ENCODE assay signal across 13 cellular contexts in genomic region chr11:83002047-83002446, GRCh38.
DNase-seq lines count a peak whose midpoint lies in the region; ATAC-seq, FAIRE-seq and TF ChIP-seq lines count a peak whose summit lies in the region.
"Had no signal": no experiment of that assay in that cellular context is flagged by ENCODE, and none has a peak within 500 bp of the region (broad histone marks: within the 10 kb centered on the region; RNA-seq: fewer than 3 reads in every experiment).

No MANE protein-coding gene starts in this region.

- no peaks in the 10 kb centered on the region for H3K27me3 Mint-ChIP-seq in activated T-cell treated with anti-CD3 and anti-CD28 coated beads, Interleukin-2, amount 50 U/mL, for 24 hours
- no peaks in the 10 kb centered on the region for H3K27me3 Mint-ChIP-seq in Calu3 (ENCODE audit: unreplicated experiment)

- DNase-seq in activated T-cell treated with anti-CD3 and anti-CD28 coated beads, Interleukin-2, amount 50 U/mL, for 24 hours, result no peak
- DNase-seq in fibroblast of pulmonary artery (ENCODE audit: low read depth) (peak; percentile 29), smooth muscle cell (lab: John Stamatoyannopoulos, UW; ENCODE audit: unreplicated experiment) (no peak), kidney (no peak), NCI-H82 (lab: John Stamatoyannopoulos, UW) (no peak), Calu3 (no peak)
- DNase-seq: occipital lobe, upper lobe of left lung had no signal

- CTCF ChIA-PET in Calu3 (lab: Charles Lee), result interaction anchor here (0.6 kb wide), 1 partner anchor 386 kb away, joined by 6 read pairs; no protein-coding TSS in a partner anchor

- intact Hi-C loops in kidney (cut with DNase I) (no loop called here), Calu3 (cut with micrococcal nuclease; ENCODE audit: unreplicated experiment) (no loop called here)

- TF ChIP-seq CTCF in OCI-LY3 (IDR thresholded peaks at IDR 0.05; ENCODE audit: low read depth, low read length), result no peak
- TF ChIP-seq CTCF in fibroblast of pulmonary artery (IDR thresholded peaks at IDR 0.05; ENCODE audit: low read length, missing control alignments), result no peak
- TF ChIP-seq CTCF in smooth muscle cell (IDR thresholded peaks at IDR 0.05; ENCODE audit: borderline replicate concordance, insufficient read depth, poor library complexity, severe bottlenecking), result no peak
- TF ChIP-seq CTCF in kidney (IDR thresholded peaks at IDR 0.05; ENCODE audit: borderline replicate concordance, extremely low read depth, insufficient read depth), result no peak
- no peak for TF ChIP-seq CTCF in Calu3 (IDR thresholded peaks at IDR 0.05; ENCODE audit: unreplicated experiment)

- no peak for FAIRE-seq in kidney (lab: Jason Lieb, UNC)
- FAIRE-seq: islet of Langerhans, RCC 7860, TTC549 had no signal

- peaks cover 32% of the 10 kb centered on the region for H3K36me3 ChIP-seq in OCI-LY3 (replicated peaks; ENCODE audit: low read depth, low read length)
- no peaks in the 10 kb centered on the region for H3K36me3 ChIP-seq in smooth muscle cell (ENCODE audit: low read depth)
- no peaks in the 10 kb centered on the region for H3K36me3 ChIP-seq in kidney (ENCODE audit: control insufficient read depth in 1 of 2, insufficient read depth in 2 of 2, low read length in 2 of 2)
- H3K36me3 ChIP-seq: upper lobe of left lung had no signal

- ATAC-seq in HG02870 (IDR thresholded peaks at IDR 0.05; ENCODE audit: unreplicated experiment), result no peak

- WGBS in smooth muscle cell (ENCODE audit: low lambda C conversion rate), result 9% methylated on average over 3 of the region's 3 CpGs

- H3K4me3 Mint-ChIP-seq in activated T-cell treated with anti-CD3 and anti-CD28 coated beads, Interleukin-2, amount 50 U/mL, for 24 hours, result no peak overlapping the region
- H3K4me3 Mint-ChIP-seq in Calu3 (ENCODE audit: low read depth, unreplicated experiment), result no peak overlapping the region

- H3K4me3 ChIP-seq in OCI-LY3 (ENCODE audit: low read length), result no peak overlapping the region
- no peak overlapping the region for H3K4me3 ChIP-seq in fibroblast of pulmonary artery (replicated peaks; ENCODE audit: low read depth, low read length)
- H3K4me3 ChIP-seq in smooth muscle cell, result no peak overlapping the region
- no peak overlapping the region for H3K4me3 ChIP-seq in kidney (ENCODE audit: low read length in 2 of 2)
- H3K4me3 ChIP-seq: upper lobe of left lung had no signal

- peak overlapping the region; percentile 12; the same call in 1 of the 2 replicates for H3K9ac ChIP-seq in OCI-LY3 (ENCODE audit: low read length)
- H3K9ac ChIP-seq in smooth muscle cell (ENCODE audit: low read depth), result no peak overlapping the region
- H3K9ac ChIP-seq in kidney (ENCODE audit: low read length in 2 of 2), result no peak overlapping the region

- H3K9me3 Mint-ChIP-seq in activated T-cell treated with anti-CD3 and anti-CD28 coated beads, Interleukin-2, amount 50 U/mL, for 24 hours, result no peaks in the 10 kb centered on the region
- H3K9me3 Mint-ChIP-seq in Calu3 (ENCODE audit: low read depth, unreplicated experiment), result no peaks in the 10 kb centered on the region

- peak overlapping the region; percentile 40 for H3K27ac Mint-ChIP-seq in activated T-cell treated with anti-CD3 and anti-CD28 coated beads, Interleukin-2, amount 50 U/mL, for 24 hours
- H3K27ac Mint-ChIP-seq in Calu3 (ENCODE audit: unreplicated experiment), result no peak overlapping the region

- BruUV-seq in Calu3 (replicated peaks; lab: Mats Ljungman, UMichigan), result no TSS peak

- H4K20me1 ChIP-seq in OCI-LY3 (ENCODE audit: insufficient read depth, low read length) (peaks cover 53% of the 10 kb centered on the region), smooth muscle cell (ENCODE audit: low read depth) (peaks cover 49% of the 10 kb centered on the region)

- H3K4me2 ChIP-seq in OCI-LY3 (ENCODE audit: low read length) (peak overlapping the region; percentile 32), smooth muscle cell (no peak overlapping the region)

- H3F3A ChIP-seq in smooth muscle cell (ENCODE audit: low read depth), result peaks cover 10% of the 10 kb centered on the region

- H3K9me3 ChIP-seq in OCI-LY3 (ENCODE audit: insufficient read depth, low read length) (no peaks in the 10 kb centered on the region), smooth muscle cell (replicated peaks; ENCODE audit: low read depth) (no peaks in the 10 kb centered on the region), kidney (ENCODE audit: control insufficient read depth in 1 of 2, low read length in 2 of 2) (no peaks in the 10 kb centered on the region)
- H3K9me3 ChIP-seq: upper lobe of left lung had no signal

- H3K27ac ChIP-seq in OCI-LY3 (ENCODE audit: low read length) (peak overlapping the region; percentile 57), smooth muscle cell (ENCODE audit: low read depth) (peak overlapping the region; percentile 32), kidney (ENCODE audit: low read depth in 2 of 2, low read length in 2 of 2) (no peak overlapping the region)

- H3K4me1 Mint-ChIP-seq in activated T-cell treated with anti-CD3 and anti-CD28 coated beads, Interleukin-2, amount 50 U/mL, for 24 hours (ENCODE audit: low read depth), result peaks cover 81% of the 10 kb centered on the region
- no peaks in the 10 kb centered on the region for H3K4me1 Mint-ChIP-seq in Calu3 (ENCODE audit: low read depth, unreplicated experiment)

- peaks cover 96% of the 10 kb centered on the region for H3K79me2 ChIP-seq in OCI-LY3 (ENCODE audit: low read length)
- peaks cover 38% of the 10 kb centered on the region for H3K79me2 ChIP-seq in smooth muscle cell (ENCODE audit: low read depth)

- H3K4me1 ChIP-seq in OCI-LY3 (ENCODE audit: low read length) (peaks cover 91% of the 10 kb centered on the region), smooth muscle cell (ENCODE audit: low read depth) (peaks cover 4% of the 10 kb centered on the region), kidney (ENCODE audit: control insufficient read depth in 1 of 2, insufficient read depth in 1 of 2, low read depth in 1 of 2, low read length in 2 of 2) (peaks cover 0 to 3% of the 10 kb centered on the region in 2 donors)

- H3K27me3 ChIP-seq in OCI-LY3 (ENCODE audit: low read depth, low read length) (no peaks in the 10 kb centered on the region), smooth muscle cell (ENCODE audit: low read depth) (no peaks in the 10 kb centered on the region)
- H3K27me3 ChIP-seq: upper lobe of left lung had no signal

- H3K36me3 Mint-ChIP-seq in activated T-cell treated with anti-CD3 and anti-CD28 coated beads, Interleukin-2, amount 50 U/mL, for 24 hours (ENCODE audit: low read depth), result peaks cover 5% of the 10 kb centered on the region
- no peaks in the 10 kb centered on the region for H3K36me3 Mint-ChIP-seq in Calu3 (ENCODE audit: insufficient read depth, unreplicated experiment)

- no peak overlapping the region for H2AFZ ChIP-seq in OCI-LY3 (ENCODE audit: low read depth, low read length)
- no peak overlapping the region for H2AFZ ChIP-seq in smooth muscle cell (ENCODE audit: low read depth)

Comparison
In these comparisons a context has a peak if more than half of its experiments do, and no peak if none do; other contexts are left out.
1. H3K27ac ChIP-seq: peak in OCI-LY3 (single experiment) and smooth muscle cell (single experiment); none in kidney (0 of 2).